ENCODE assay signal across 2 cellular contexts in the genomic region with DNA sequence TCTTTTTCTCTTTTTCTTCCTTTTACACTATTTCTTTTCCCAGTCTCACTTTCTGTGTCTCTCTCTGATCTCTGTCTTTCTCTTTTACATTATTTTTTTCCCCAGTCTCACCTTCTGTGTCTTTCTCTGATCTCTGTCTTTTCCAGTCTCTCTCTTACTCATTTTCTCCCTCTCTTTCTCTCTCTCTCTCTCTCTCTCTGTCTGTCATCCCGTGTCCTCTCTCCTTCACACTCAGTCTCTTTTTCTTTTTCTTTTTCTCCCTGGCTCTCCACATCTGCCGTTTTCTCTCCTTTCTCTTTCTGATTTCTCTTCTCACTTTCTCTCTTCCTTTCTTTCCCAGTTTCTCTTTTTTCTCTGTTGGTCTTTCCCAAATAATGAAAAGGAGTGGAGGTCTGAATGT.
TF ChIP-seq lines count a peak whose summit lies in the region.

No MANE protein-coding gene starts in this region.

TF ChIP-seq in HepG2, 621 proteins besides CTCF, POLR2A, EP300 and RAD21 (continues in another document):
- TF ChIP-seq ZC3H4 (CRISPR knock-in tag; IDR thresholded peaks at IDR 0.05; ENCODE audit: borderline replicate concordance) (no peak), NFKBIZ (CRISPR knock-in tag; IDR thresholded peaks at IDR 0.05) (no peak), PLRG1 (conservative IDR thresholded peaks at IDR 0.05) (0 out of 2 replicates have a peak, but pooled peaks have one; percentile 7), KDM5B (CRISPR knock-in tag; IDR thresholded peaks at IDR 0.05; ENCODE audit: borderline replicate concordance) (no peak), SOX6 (IDR thresholded peaks at IDR 0.05) (peak; percentile 75; the same call in 1 of the 2 replicates), SOX6 (CRISPR knock-in tag; IDR thresholded peaks at IDR 0.05) (no peak), ZNF282 (IDR thresholded peaks at IDR 0.05; ENCODE audit: partially characterized antibody) (peak; percentile 85), MXI1 (IDR thresholded peaks at IDR 0.05; ENCODE audit: borderline replicate concordance, low read depth, low read length) (no peak), ZNF225 (CRISPR knock-in tag; IDR thresholded peaks at IDR 0.05) (no peak), NFRKB (IDR thresholded peaks at IDR 0.05) (0 out of 2 replicates have a peak, but pooled peaks have one; percentile 14), ATM (IDR thresholded peaks at IDR 0.05; ENCODE audit: borderline replicate concordance) (peak; percentile 41; the same call in 1 of the 2 replicates), PRPF4 (IDR thresholded peaks at IDR 0.05; ENCODE audit: low read depth, low read length, poor library complexity, severe bottlenecking) (no peak), ZFY (CRISPR knock-in tag; IDR thresholded peaks at IDR 0.05) (no peak), FOXJ3 (CRISPR knock-in tag; IDR thresholded peaks at IDR 0.05; ENCODE audit: borderline replicate concordance) (no peak), ZNF772 (CRISPR knock-in tag; IDR thresholded peaks at IDR 0.05) (no peak), RAD51 (IDR thresholded peaks at IDR 0.05; ENCODE audit: borderline replicate concordance) (peak; percentile 43), KLF12 (CRISPR knock-in tag; IDR thresholded peaks at IDR 0.05; ENCODE audit: borderline replicate concordance) (no peak), NONO (IDR thresholded peaks at IDR 0.05) (peak; percentile 60; the same call in 1 of the 2 replicates), NONO (CRISPR knock-in tag; conservative IDR thresholded peaks at IDR 0.05) (no peak), FOXP1 (IDR thresholded peaks at IDR 0.05) (peak; percentile 41; the same call in 1 of the 2 replicates), FOXP1 (CRISPR knock-in tag; IDR thresholded peaks at IDR 0.05) (no peak), ATAD3A (CRISPR knock-in tag; IDR thresholded peaks at IDR 0.05) (no peak), JUNB (CRISPR knock-in tag; IDR thresholded peaks at IDR 0.05; ENCODE audit: borderline replicate concordance) (peak; percentile 36; the same call in 1 of the 2 replicates), SRSF4 (IDR thresholded peaks at IDR 0.05; ENCODE audit: low read depth, low read length, poor library complexity, severe bottlenecking) (no peak), FOXK2 (IDR thresholded peaks at IDR 0.05) (no peak)
- TF ChIP-seq, protein P1, sequence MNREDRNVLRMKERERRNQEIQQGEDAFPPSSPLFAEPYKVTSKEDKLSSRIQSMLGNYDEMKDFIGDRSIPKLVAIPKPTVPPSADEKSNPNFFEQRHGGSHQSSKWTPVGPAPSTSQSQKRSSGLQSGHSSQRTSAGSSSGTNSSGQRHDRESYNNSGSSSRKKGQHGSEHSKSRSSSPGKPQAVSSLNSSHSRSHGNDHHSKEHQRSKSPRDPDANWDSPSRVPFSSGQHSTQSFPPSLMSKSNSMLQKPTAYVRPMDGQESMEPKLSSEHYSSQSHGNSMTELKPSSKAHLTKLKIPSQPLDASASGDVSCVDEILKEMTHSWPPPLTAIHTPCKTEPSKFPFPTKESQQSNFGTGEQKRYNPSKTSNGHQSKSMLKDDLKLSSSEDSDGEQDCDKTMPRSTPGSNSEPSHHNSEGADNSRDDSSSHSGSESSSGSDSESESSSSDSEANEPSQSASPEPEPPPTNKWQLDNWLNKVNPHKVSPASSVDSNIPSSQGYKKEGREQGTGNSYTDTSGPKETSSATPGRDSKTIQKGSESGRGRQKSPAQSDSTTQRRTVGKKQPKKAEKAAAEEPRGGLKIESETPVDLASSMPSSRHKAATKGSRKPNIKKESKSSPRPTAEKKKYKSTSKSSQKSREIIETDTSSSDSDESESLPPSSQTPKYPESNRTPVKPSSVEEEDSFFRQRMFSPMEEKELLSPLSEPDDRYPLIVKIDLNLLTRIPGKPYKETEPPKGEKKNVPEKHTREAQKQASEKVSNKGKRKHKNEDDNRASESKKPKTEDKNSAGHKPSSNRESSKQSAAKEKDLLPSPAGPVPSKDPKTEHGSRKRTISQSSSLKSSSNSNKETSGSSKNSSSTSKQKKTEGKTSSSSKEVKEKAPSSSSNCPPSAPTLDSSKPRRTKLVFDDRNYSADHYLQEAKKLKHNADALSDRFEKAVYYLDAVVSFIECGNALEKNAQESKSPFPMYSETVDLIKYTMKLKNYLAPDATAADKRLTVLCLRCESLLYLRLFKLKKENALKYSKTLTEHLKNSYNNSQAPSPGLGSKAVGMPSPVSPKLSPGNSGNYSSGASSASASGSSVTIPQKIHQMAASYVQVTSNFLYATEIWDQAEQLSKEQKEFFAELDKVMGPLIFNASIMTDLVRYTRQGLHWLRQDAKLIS (CRISPR knock-in tag; IDR thresholded peaks at IDR 0.05): no peak
- TF ChIP-seq, protein P2, sequence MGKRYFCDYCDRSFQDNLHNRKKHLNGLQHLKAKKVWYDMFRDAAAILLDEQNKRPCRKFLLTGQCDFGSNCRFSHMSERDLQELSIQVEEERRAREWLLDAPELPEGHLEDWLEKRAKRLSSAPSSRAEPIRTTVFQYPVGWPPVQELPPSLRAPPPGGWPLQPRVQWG (CRISPR knock-in tag; IDR thresholded peaks at IDR 0.05; ENCODE audit: borderline replicate concordance, low read depth): no peak
- TF ChIP-seq, protein P3, sequence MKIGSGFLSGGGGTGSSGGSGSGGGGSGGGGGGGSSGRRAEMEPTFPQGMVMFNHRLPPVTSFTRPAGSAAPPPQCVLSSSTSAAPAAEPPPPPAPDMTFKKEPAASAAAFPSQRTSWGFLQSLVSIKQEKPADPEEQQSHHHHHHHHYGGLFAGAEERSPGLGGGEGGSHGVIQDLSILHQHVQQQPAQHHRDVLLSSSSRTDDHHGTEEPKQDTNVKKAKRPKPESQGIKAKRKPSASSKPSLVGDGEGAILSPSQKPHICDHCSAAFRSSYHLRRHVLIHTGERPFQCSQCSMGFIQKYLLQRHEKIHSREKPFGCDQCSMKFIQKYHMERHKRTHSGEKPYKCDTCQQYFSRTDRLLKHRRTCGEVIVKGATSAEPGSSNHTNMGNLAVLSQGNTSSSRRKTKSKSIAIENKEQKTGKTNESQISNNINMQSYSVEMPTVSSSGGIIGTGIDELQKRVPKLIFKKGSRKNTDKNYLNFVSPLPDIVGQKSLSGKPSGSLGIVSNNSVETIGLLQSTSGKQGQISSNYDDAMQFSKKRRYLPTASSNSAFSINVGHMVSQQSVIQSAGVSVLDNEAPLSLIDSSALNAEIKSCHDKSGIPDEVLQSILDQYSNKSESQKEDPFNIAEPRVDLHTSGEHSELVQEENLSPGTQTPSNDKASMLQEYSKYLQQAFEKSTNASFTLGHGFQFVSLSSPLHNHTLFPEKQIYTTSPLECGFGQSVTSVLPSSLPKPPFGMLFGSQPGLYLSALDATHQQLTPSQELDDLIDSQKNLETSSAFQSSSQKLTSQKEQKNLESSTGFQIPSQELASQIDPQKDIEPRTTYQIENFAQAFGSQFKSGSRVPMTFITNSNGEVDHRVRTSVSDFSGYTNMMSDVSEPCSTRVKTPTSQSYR (CRISPR knock-in tag; IDR thresholded peaks at IDR 0.05; ENCODE audit: borderline replicate concordance): no peak

TF ChIP-seq in K562, 482 proteins besides CTCF, POLR2A, EP300 and RAD21:
- TF ChIP-seq SMARCA4 (IDR thresholded peaks at IDR 0.05): 0 out of 2 replicates have a peak, but pooled peaks have one; percentile 15
- TF ChIP-seq PHTF2 (CRISPR knock-in tag; IDR thresholded peaks at IDR 0.05): no peak
- TF ChIP-seq, protein P4, sequence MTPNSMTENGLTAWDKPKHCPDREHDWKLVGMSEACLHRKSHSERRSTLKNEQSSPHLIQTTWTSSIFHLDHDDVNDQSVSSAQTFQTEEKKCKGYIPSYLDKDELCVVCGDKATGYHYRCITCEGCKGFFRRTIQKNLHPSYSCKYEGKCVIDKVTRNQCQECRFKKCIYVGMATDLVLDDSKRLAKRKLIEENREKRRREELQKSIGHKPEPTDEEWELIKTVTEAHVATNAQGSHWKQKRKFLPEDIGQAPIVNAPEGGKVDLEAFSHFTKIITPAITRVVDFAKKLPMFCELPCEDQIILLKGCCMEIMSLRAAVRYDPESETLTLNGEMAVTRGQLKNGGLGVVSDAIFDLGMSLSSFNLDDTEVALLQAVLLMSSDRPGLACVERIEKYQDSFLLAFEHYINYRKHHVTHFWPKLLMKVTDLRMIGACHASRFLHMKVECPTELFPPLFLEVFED (CRISPR knock-in tag; conservative IDR thresholded peaks at IDR 0.05): 0 out of 2 replicates have a peak, but pooled peaks have one; percentile 31
- no peak for TF ChIP-seq RCOR1 (IDR thresholded peaks at IDR 0.05; ENCODE audit: borderline replicate concordance in 1 of 2, low read depth in 2 of 2, low read length in 2 of 2)
- TF ChIP-seq, protein P5, sequence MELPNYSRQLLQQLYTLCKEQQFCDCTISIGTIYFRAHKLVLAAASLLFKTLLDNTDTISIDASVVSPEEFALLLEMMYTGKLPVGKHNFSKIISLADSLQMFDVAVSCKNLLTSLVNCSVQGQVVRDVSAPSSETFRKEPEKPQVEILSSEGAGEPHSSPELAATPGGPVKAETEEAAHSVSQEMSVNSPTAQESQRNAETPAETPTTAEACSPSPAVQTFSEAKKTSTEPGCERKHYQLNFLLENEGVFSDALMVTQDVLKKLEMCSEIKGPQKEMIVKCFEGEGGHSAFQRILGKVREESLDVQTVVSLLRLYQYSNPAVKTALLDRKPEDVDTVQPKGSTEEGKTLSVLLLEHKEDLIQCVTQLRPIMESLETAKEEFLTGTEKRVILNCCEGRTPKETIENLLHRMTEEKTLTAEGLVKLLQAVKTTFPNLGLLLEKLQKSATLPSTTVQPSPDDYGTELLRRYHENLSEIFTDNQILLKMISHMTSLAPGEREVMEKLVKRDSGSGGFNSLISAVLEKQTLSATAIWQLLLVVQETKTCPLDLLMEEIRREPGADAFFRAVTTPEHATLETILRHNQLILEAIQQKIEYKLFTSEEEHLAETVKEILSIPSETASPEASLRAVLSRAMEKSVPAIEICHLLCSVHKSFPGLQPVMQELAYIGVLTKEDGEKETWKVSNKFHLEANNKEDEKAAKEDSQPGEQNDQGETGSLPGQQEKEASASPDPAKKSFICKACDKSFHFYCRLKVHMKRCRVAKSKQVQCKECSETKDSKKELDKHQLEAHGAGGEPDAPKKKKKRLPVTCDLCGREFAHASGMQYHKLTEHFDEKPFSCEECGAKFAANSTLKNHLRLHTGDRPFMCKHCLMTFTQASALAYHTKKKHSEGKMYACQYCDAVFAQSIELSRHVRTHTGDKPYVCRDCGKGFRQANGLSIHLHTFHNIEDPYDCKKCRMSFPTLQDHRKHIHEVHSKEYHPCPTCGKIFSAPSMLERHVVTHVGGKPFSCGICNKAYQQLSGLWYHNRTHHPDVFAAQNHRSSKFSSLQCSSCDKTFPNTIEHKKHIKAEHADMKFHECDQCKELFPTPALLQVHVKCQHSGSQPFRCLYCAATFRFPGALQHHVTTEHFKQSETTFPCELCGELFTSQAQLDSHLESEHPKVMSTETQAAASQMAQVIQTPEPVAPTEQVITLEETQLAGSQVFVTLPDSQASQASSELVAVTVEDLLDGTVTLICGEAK (IDR thresholded peaks at IDR 0.05): peak; percentile 16; the same call in 1 of the 2 replicates
- TF ChIP-seq, protein P5 (CRISPR knock-in tag; IDR thresholded peaks at IDR 0.05): no peak
- TF ChIP-seq, protein P6, sequence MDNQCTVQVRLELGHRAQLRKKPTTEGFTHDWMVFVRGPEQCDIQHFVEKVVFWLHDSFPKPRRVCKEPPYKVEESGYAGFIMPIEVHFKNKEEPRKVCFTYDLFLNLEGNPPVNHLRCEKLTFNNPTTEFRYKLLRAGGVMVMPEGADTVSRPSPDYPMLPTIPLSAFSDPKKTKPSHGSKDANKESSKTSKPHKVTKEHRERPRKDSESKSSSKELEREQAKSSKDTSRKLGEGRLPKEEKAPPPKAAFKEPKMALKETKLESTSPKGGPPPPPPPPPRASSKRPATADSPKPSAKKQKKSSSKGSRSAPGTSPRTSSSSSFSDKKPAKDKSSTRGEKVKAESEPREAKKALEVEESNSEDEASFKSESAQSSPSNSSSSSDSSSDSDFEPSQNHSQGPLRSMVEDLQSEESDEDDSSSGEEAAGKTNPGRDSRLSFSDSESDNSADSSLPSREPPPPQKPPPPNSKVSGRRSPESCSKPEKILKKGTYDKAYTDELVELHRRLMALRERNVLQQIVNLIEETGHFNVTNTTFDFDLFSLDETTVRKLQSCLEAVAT (IDR thresholded peaks at IDR 0.05): 0 out of 4 replicates have a peak, but pooled peaks of 1 of the 2 experiments have one; percentile 32
- 0 out of 2 replicates have a peak, but pooled peaks have one; percentile 47 for TF ChIP-seq MTA1 (IDR thresholded peaks at IDR 0.05; ENCODE audit: borderline replicate concordance)
- TF ChIP-seq ARID2 (IDR thresholded peaks at IDR 0.05): 0 out of 2 replicates have a peak, but pooled peaks have one; percentile 11
- TF ChIP-seq, protein P7, sequence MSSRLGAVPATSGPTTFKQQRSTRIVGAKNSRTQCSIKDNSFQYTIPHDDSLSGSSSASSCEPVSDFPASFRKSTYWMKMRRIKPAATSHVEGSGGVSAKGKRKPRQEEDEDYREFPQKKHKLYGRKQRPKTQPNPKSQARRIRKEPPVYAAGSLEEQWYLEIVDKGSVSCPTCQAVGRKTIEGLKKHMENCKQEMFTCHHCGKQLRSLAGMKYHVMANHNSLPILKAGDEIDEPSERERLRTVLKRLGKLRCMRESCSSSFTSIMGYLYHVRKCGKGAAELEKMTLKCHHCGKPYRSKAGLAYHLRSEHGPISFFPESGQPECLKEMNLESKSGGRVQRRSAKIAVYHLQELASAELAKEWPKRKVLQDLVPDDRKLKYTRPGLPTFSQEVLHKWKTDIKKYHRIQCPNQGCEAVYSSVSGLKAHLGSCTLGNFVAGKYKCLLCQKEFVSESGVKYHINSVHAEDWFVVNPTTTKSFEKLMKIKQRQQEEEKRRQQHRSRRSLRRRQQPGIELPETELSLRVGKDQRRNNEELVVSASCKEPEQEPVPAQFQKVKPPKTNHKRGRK (tag; IDR thresholded peaks at IDR 0.05): peak; percentile 94
- peak; percentile 61; the same call in 1 of the 2 replicates for TF ChIP-seq LARP7 (IDR thresholded peaks at IDR 0.05)
